Comparison of ENCODE assay signal across 11 cellular contexts in the genomic region with DNA sequence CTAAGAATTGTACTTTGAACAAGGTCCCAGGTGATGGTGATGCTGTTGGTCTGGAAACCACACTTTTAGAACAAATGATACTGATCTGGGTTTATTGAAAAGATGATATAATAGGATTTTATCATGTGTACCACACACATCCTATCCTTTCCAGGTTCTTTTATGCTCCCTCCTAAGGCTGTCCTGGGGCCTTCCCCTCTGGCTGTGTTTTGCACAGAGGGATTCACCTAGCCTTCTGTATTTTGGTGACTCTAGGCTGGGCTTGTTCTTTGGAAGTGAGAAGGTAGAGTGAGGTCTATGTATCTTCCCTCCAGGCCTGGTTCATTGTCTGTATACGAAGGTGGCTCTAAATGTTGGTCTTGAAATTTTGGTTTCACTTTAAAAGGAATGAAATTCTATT. TPM values are rescaled to one million over a fixed set of nuclear protein-coding genes. Genes with fewer than 3 reads are reported as not detected.
DNase-seq lines count a peak whose midpoint lies in the region; ATAC-seq, FAIRE-seq and TF ChIP-seq lines count a peak whose summit lies in the region.
"Had no signal": no experiment of that assay in that cellular context is flagged by ENCODE, and none has a peak within 500 bp of the region (broad histone marks: within the 10 kb centered on the region; RNA-seq: fewer than 3 reads in every experiment).

No MANE protein-coding gene starts in this region.

- H3K9me3 Mint-ChIP-seq in CD8-positive, alpha-beta T cell, result no peaks in the 10 kb centered on the region

- H3K4me3 ChIP-seq in CD8-positive, alpha-beta T cell (ENCODE audit: low read depth, low read length), result no peak overlapping the region
- no peak overlapping the region for H3K4me3 ChIP-seq in MM.1S (ENCODE audit: low read length)
- H3K4me3 ChIP-seq in gastroesophageal sphincter, result no peak overlapping the region
- no peak overlapping the region for H3K4me3 ChIP-seq in skeletal muscle satellite cell (ENCODE audit: low read length)
- H3K4me3 ChIP-seq in BE2C (ENCODE audit: low read depth, low read length), result no peak overlapping the region

- H3K4me1 ChIP-seq in CD8-positive, alpha-beta T cell (ENCODE audit: insufficient read depth, low read length), result no peaks in the 10 kb centered on the region
- no peaks in the 10 kb centered on the region for H3K4me1 ChIP-seq in MM.1S (ENCODE audit: low read length)
- peaks cover 0 to 55% (median 8%) of the 10 kb centered on the region in 3 donors for H3K4me1 ChIP-seq in gastroesophageal sphincter
- peaks cover 16% of the 10 kb centered on the region for H3K4me1 ChIP-seq in skeletal muscle satellite cell (ENCODE audit: control insufficient read depth, insufficient read depth, low read length)
- H3K4me1 ChIP-seq in BE2C, result no peaks in the 10 kb centered on the region

- CTCF ChIA-PET in CD8-positive, alpha-beta T cell (lab: Charles Lee), result no interaction called here

- H3K9ac ChIP-seq in MM.1S (ENCODE audit: low read length), result no peak overlapping the region
- H3K9ac ChIP-seq in skeletal muscle satellite cell (ENCODE audit: low read depth, low read length), result no peak overlapping the region

- no peaks in the 10 kb centered on the region for H3K36me3 ChIP-seq in CD8-positive, alpha-beta T cell (ENCODE audit: insufficient read depth, low read length)
- H3K36me3 ChIP-seq in MM.1S (replicated peaks; ENCODE audit: insufficient read depth, low read length), result no peaks in the 10 kb centered on the region
- H3K36me3 ChIP-seq in gastroesophageal sphincter, result peaks cover 0 to 12% of the 10 kb centered on the region in 2 donors
- H3K36me3 ChIP-seq in skeletal muscle satellite cell (ENCODE audit: insufficient read depth, low read length), result peaks cover 12% of the 10 kb centered on the region
- H3K36me3 ChIP-seq in BE2C, result no peaks in the 10 kb centered on the region

- H3K27ac ChIP-seq in CD8-positive, alpha-beta T cell (ENCODE audit: low read depth, low read length), result no peak overlapping the region
- H3K27ac ChIP-seq in MM.1S (ENCODE audit: low read length) (no peak overlapping the region), gastroesophageal sphincter (peak overlapping the region in 3 of 4 donors; percentile 51 to 56 (median 56))

- H3K4me2 ChIP-seq in MM.1S (ENCODE audit: low read depth, low read length) (peak overlapping the region; percentile 33; the same call in 1 of the 2 replicates), skeletal muscle satellite cell (ENCODE audit: low read length) (peak overlapping the region; percentile 59)

- no peak for FAIRE-seq in RCC 7860 (lab: Jason Lieb, UNC)

- TF ChIP-seq EP300 in gastroesophageal sphincter (IDR thresholded peaks at IDR 0.05), result no peak

- H3K4me3 Mint-ChIP-seq in CD8-positive, alpha-beta T cell, result no peak overlapping the region

- peaks cover 4% of the 10 kb centered on the region for H3K4me1 Mint-ChIP-seq in CD8-positive, alpha-beta T cell (ENCODE audit: low read depth)

- H4K20me1 ChIP-seq in MM.1S (ENCODE audit: insufficient read depth, low read length), result no peaks in the 10 kb centered on the region

- ATAC-seq in CD8-positive, alpha-beta T cell, result no peak
- ATAC-seq in gastroesophageal sphincter, result no peak

- H3K27ac Mint-ChIP-seq in CD8-positive, alpha-beta T cell, result peak overlapping the region; percentile 14

- intact Hi-C loops in CD8-positive, alpha-beta T cell (cut with DNase I, micrococcal nuclease), result no loop called here

- TF ChIP-seq POLR2A in gastroesophageal sphincter (IDR thresholded peaks at IDR 0.05), result no peak

- no peaks in the 10 kb centered on the region for H3K9me3 ChIP-seq in CD8-positive, alpha-beta T cell (ENCODE audit: low read length)
- H3K9me3 ChIP-seq in MM.1S (replicated peaks; ENCODE audit: insufficient read depth, low read length) (no peaks in the 10 kb centered on the region), gastroesophageal sphincter (no peaks in the 10 kb centered on the region), skeletal muscle satellite cell (replicated peaks; ENCODE audit: low read length) (no peaks in the 10 kb centered on the region), BE2C (no peaks in the 10 kb centered on the region)

- H3K27me3 Mint-ChIP-seq in CD8-positive, alpha-beta T cell (ENCODE audit: low read depth), result no peaks in the 10 kb centered on the region

- no peak for TF ChIP-seq CTCF in CD8-positive, alpha-beta T cell (IDR thresholded peaks at IDR 0.05)
- TF ChIP-seq CTCF in MM.1S (IDR thresholded peaks at IDR 0.05; ENCODE audit: low read length) (no peak), gastroesophageal sphincter (IDR thresholded peaks at IDR 0.05) (no peak), BE2C (IDR thresholded peaks at IDR 0.05; ENCODE audit: low read depth, low read length) (no peak)

- no peaks in the 10 kb centered on the region for H3K36me3 Mint-ChIP-seq in CD8-positive, alpha-beta T cell

- WGBS in gastroesophageal sphincter (ENCODE audit: low coverage in 1 of 2), 2 donors, result 13% methylated on average over 1 of the region's 1 CpG; no CpG with 5 or more reads in 1 of the 2 donors

- DNase-seq in CD8-positive, alpha-beta T cell, result no peak
- DNase-seq in MM.1S (no peak), mesenteric fat pad (ENCODE audit: low spot score) (no peak), BE2C (no peak), occipital lobe (lab: John Stamatoyannopoulos, UW) (no peak), RCC 7860 (ENCODE audit: low spot score) (no peak)
- DNase-seq: HCEC 1CT; NCI-H2171; stimulated activated CD4-positive, alpha-beta T cell treated with anti-CD3 and anti-CD28 coated beads, Interleukin-15, amount 100 ng/mL, for 24 hours had no signal

- POLR2A ChIA-PET in CD8-positive, alpha-beta T cell (lab: Charles Lee), result no interaction called here

- no peaks in the 10 kb centered on the region for H3K9me2 ChIP-seq in MM.1S (replicated peaks; ENCODE audit: insufficient read depth, low read length)

- H2AFZ ChIP-seq in MM.1S (ENCODE audit: low read length), result 0 out of 2 replicates have a peak overlapping the region, but pooled peaks have one; percentile 9

- no peaks in the 10 kb centered on the region for H3F3A ChIP-seq in MM.1S (ENCODE audit: insufficient read depth, low read length)

- H3K27me3 ChIP-seq in CD8-positive, alpha-beta T cell (ENCODE audit: insufficient read depth, low read length), result no peaks in the 10 kb centered on the region
- H3K27me3 ChIP-seq in MM.1S (replicated peaks; ENCODE audit: insufficient read depth, low read length), result no peaks in the 10 kb centered on the region
- H3K27me3 ChIP-seq in gastroesophageal sphincter, result no peaks in the 10 kb centered on the region
- no peaks in the 10 kb centered on the region for H3K27me3 ChIP-seq in skeletal muscle satellite cell (ENCODE audit: control insufficient read depth, insufficient read depth, low read length)
- no peaks in the 10 kb centered on the region for H3K27me3 ChIP-seq in BE2C

- no peaks in the 10 kb centered on the region for H3K79me2 ChIP-seq in MM.1S (ENCODE audit: low read length)

RNA-seq across cellular contexts. Expression of a gene that starts 12.7 kb away (rescaled TPM):
- 1 to 10 TPM; 2.9 TPM for total RNA-seq in CD8-positive, alpha-beta T cell
- total RNA-seq in gastroesophageal sphincter (10 to 100 TPM; 49.0 to 66.8 (median 58.1) TPM), mesenteric fat pad (58.3 TPM), occipital lobe (3.4 TPM)
- 27.4 and 28.2 TPM in 2 replicates for total RNA-seq in skeletal muscle satellite cell (2012; rRNA removed)
- 4.1 TPM for polyA plus RNA-seq in BE2C (2012; ENCODE audit: insufficient read depth, insufficient read length, low read depth)

Comparison
In these comparisons a context has a peak if more than half of its experiments do, and no peak if none do; other contexts are left out.
1. H3K27ac ChIP-seq: peak in gastroesophageal sphincter (3 of 4); none in CD8-positive, alpha-beta T cell (single experiment) and MM.1S (single experiment).
2. RNA of a gene that starts 12.7 kb away (total RNA-seq): 49.0 to 66.8 TPM in gastroesophageal sphincter and 58.3 TPM in mesenteric fat pad (single experiment); 3.4 TPM in occipital lobe (single experiment) and 2.9 TPM in CD8-positive, alpha-beta T cell; every median in the first group is over 10 times any median in the second.